19 cellular contexts compared by ENCODE assay signal in genomic region chr17:78682363-78682762, GRCh38.
DNase-seq lines count a peak whose midpoint lies in the region; ATAC-seq, FAIRE-seq and TF ChIP-seq lines count a peak whose summit lies in the region.
"Had no signal": no experiment of that assay in that cellular context is flagged by ENCODE, and none has a peak within 500 bp of the region (broad histone marks: within the 10 kb centered on the region; RNA-seq: fewer than 3 reads in every experiment).

No MANE protein-coding gene starts in this region.

- H3K9me1 ChIP-seq in keratinocyte (ENCODE audit: control insufficient read depth, extremely low read depth, insufficient read depth, low read length) = no peaks in the 10 kb centered on the region

- H3K4me2 ChIP-seq in keratinocyte (ENCODE audit: control insufficient read depth, extremely low read depth, insufficient read depth, low read depth, low read length) = no peak overlapping the region

- DNase-seq in activated naive CD4-positive, alpha-beta T cell treated with anti-CD3 and anti-CD28 coated beads, Interleukin-2, amount 10 ng/mL, durations not matched to agents 7 days and 5 days = no peak
- no peak for DNase-seq in activated naive CD4-positive, alpha-beta T cell treated with anti-CD3 and anti-CD28 coated beads, Interleukin-2, amount 50 U/mL, for 16 hours
- DNase-seq in T-helper 17 cell = no peak
- no peak for DNase-seq in keratinocyte (ENCODE audit: low read depth, low spot score)
- no peak for DNase-seq in upper lobe of right lung
- no peak for DNase-seq in HCEC 1CT
- DNase-seq in NCI-H2196 (lab: John Stamatoyannopoulos, UW; ENCODE audit: unreplicated experiment) = no peak
- DNase-seq in GM19239 (ENCODE audit: insufficient read length, low spot score) = no peak
- DNase-seq: effector CD8-positive, alpha-beta T cell; EL; GOT3; MV-4-11; NCI-H1930; NCI-H524; stimulated activated naive CD8-positive, alpha-beta T cell treated with anti-CD3 and anti-CD28 coated beads, Interleukin-15, Interleukin-2, amounts not matched to agents 100 U/mL and 50 U/mL, for 24 hours; T1000 had no signal

- H3K9me3 Mint-ChIP-seq in activated naive CD4-positive, alpha-beta T cell treated with anti-CD3 and anti-CD28 coated beads, Interleukin-2, amount 10 ng/mL, durations not matched to agents 7 days and 5 days = no peaks in the 10 kb centered on the region

- H2AFZ ChIP-seq in keratinocyte (ENCODE audit: control insufficient read depth, low read length) = no peak overlapping the region

- H3K9me3 ChIP-seq in T-helper 17 cell (ENCODE audit: control insufficient read depth, low read length, poor library complexity, severe bottlenecking) = no peaks in the 10 kb centered on the region
- H3K9me3 ChIP-seq in keratinocyte (ENCODE audit: control insufficient read depth, low read depth, low read length) = no peaks in the 10 kb centered on the region
- H3K9me3 ChIP-seq in upper lobe of right lung = no peaks in the 10 kb centered on the region

- H3K4me3 ChIP-seq in keratinocyte (ENCODE audit: control insufficient read depth in 2 of 3, extremely low read depth in 1 of 3, insufficient read depth in 2 of 3, low read depth in 1 of 3, low read length in 3 of 3) (no peak overlapping the region), upper lobe of right lung (no peak overlapping the region)
- H3K4me3 ChIP-seq: K562 had no signal

- peaks cover 74% of the 10 kb centered on the region for H3K36me3 Mint-ChIP-seq in activated naive CD4-positive, alpha-beta T cell treated with anti-CD3 and anti-CD28 coated beads, Interleukin-2, amount 10 ng/mL, durations not matched to agents 7 days and 5 days
- H3K36me3 Mint-ChIP-seq in T-helper 17 cell (ENCODE audit: low read depth) = peaks cover 3% of the 10 kb centered on the region

- H3K4me1 ChIP-seq in keratinocyte (ENCODE audit: control insufficient read depth, extremely low read depth, insufficient read depth, low read length) (peaks cover 30% of the 10 kb centered on the region), upper lobe of right lung (no peaks in the 10 kb centered on the region)

- no peak overlapping the region for H3K9ac ChIP-seq in keratinocyte (ENCODE audit: control insufficient read depth, extremely low read depth, insufficient read depth, low read length)

- H3K4me1 Mint-ChIP-seq in activated naive CD4-positive, alpha-beta T cell treated with anti-CD3 and anti-CD28 coated beads, Interleukin-2, amount 10 ng/mL, durations not matched to agents 7 days and 5 days = peaks cover 5% of the 10 kb centered on the region
- H3K4me1 Mint-ChIP-seq in T-helper 17 cell = peaks cover 5% of the 10 kb centered on the region

- H4K20me1 ChIP-seq in keratinocyte (ENCODE audit: control insufficient read depth, extremely low read depth, insufficient read depth, low read length) = no peaks in the 10 kb centered on the region

- H3K36me3 ChIP-seq in keratinocyte (ENCODE audit: control insufficient read depth in 2 of 2, extremely low read depth in 1 of 2, insufficient read depth in 2 of 2, low read length in 2 of 2) = peaks cover 15 to 29% of the 10 kb centered on the region in 2 experiments
- peaks cover 80% of the 10 kb centered on the region for H3K36me3 ChIP-seq in upper lobe of right lung

- intact Hi-C loops in upper lobe of right lung (cut with DNase I) = no loop called here

- H3K27ac ChIP-seq in keratinocyte (ENCODE audit: control insufficient read depth, insufficient read depth, low read length) (no peak overlapping the region), upper lobe of right lung (peak overlapping the region; percentile 33)
- H3K27ac ChIP-seq: HL-60 had no signal

- TF ChIP-seq CTCF in keratinocyte (optimal IDR thresholded peaks at IDR 0.05 in 1 of 3, IDR thresholded peaks at IDR 0.05 in 1 of 3, conservative IDR thresholded peaks at IDR 0.05 in 1 of 3; ENCODE audit: extremely low read depth in 1 of 3, insufficient read depth in 2 of 3, low read length in 3 of 3) = no peak
- no peak for TF ChIP-seq CTCF in upper lobe of right lung (IDR thresholded peaks at IDR 0.05)

- H3K27me3 ChIP-seq in keratinocyte (ENCODE audit: control insufficient read depth, extremely low read depth, insufficient read depth, low read length) = no peaks in the 10 kb centered on the region
- no peaks in the 10 kb centered on the region for H3K27me3 ChIP-seq in upper lobe of right lung

- dilution Hi-C loops in keratinocyte (cut with MboI; ENCODE audit: extremely low pct_ligation_motif_present, low sequenced_read_pairs) = no loop called here

- FAIRE-seq in keratinocyte (lab: Jason Lieb, UNC) = peak; percentile 57
- no peak for FAIRE-seq in GM19239 (lab: Jason Lieb, UNC)
- FAIRE-seq: K562 had no signal

- H3K27ac Mint-ChIP-seq in activated naive CD4-positive, alpha-beta T cell treated with anti-CD3 and anti-CD28 coated beads, Interleukin-2, amount 10 ng/mL, durations not matched to agents 7 days and 5 days = peak overlapping the region; percentile 12
- H3K27ac Mint-ChIP-seq in T-helper 17 cell = peak overlapping the region; percentile 91

- CTCF ChIA-PET in activated naive CD4-positive, alpha-beta T cell treated with anti-CD3 and anti-CD28 coated beads, Interleukin-2, amount 10 ng/mL, durations not matched to agents 7 days and 5 days (lab: Charles Lee) = no interaction called here

- no peak overlapping the region for H3K4me3 Mint-ChIP-seq in activated naive CD4-positive, alpha-beta T cell treated with anti-CD3 and anti-CD28 coated beads, Interleukin-2, amount 10 ng/mL, durations not matched to agents 7 days and 5 days
- peak overlapping the region; percentile 77 for H3K4me3 Mint-ChIP-seq in T-helper 17 cell

- ATAC-seq in T-helper 17 cell (no peak), upper lobe of right lung (peak; percentile 70)
- ATAC-seq: activated CD4-positive, CD25-positive, alpha-beta regulatory T cell treated with anti-CD3 and anti-CD28 coated beads, Interleukin-2, amount 50 U/mL, for 24 hours; K562; stimulated activated naive CD8-positive, alpha-beta T cell treated with anti-CD3 and anti-CD28 coated beads, Interleukin-15, Interleukin-2, amounts not matched to agents 100 U/mL and 50 U/mL, for 24 hours had no signal

- H3K79me2 ChIP-seq in keratinocyte (ENCODE audit: control insufficient read depth, insufficient read depth, low read length) = peaks cover 6% of the 10 kb centered on the region

- H3K27me3 Mint-ChIP-seq in activated naive CD4-positive, alpha-beta T cell treated with anti-CD3 and anti-CD28 coated beads, Interleukin-2, amount 10 ng/mL, durations not matched to agents 7 days and 5 days = no peaks in the 10 kb centered on the region
- H3K27me3 Mint-ChIP-seq in T-helper 17 cell = no peaks in the 10 kb centered on the region
